In genomic region chr3:50568947-50569749, GRCh38 we compare ENCODE assay signal across 1 cellular context.
TF ChIP-seq lines count a peak whose summit lies in the region.

TSS of gene HEMK1 (plus strand) at chr3:50569522. CDS start at chr3:50571105, 1,583 bp downstream.

TF ChIP-seq in WTC11, 78 proteins besides CTCF, POLR2A, EP300 and RAD21 (continued from another document):
- TF ChIP-seq AFF4 (CRISPR knock-in tag; IDR thresholded peaks at IDR 0.05; ENCODE audit: borderline replicate concordance) = no peak
- TF ChIP-seq PRDM15 (CRISPR knock-in tag; IDR thresholded peaks at IDR 0.05) = no peak
- peak; percentile 56 for TF ChIP-seq FOXK1 (CRISPR knock-in tag; IDR thresholded peaks at IDR 0.05)
- TF ChIP-seq ZNF671 (CRISPR knock-in tag; IDR thresholded peaks at IDR 0.05) = no peak
- peak; percentile 78 for TF ChIP-seq ETV6 (CRISPR knock-in tag; IDR thresholded peaks at IDR 0.05)
- TF ChIP-seq ZNF232 (CRISPR knock-in tag; IDR thresholded peaks at IDR 0.05) = no peak; the same call in 1 of the 2 replicates
- TF ChIP-seq ZNF121 (CRISPR knock-in tag; IDR thresholded peaks at IDR 0.05) = peak; percentile 89
- peak; percentile 42; the same call in 1 of the 2 replicates for TF ChIP-seq USF1 (CRISPR knock-in tag; IDR thresholded peaks at IDR 0.05)
- peak; percentile 89 for TF ChIP-seq SP1 (CRISPR knock-in tag; conservative IDR thresholded peaks at IDR 0.05)
- TF ChIP-seq, protein P1, sequence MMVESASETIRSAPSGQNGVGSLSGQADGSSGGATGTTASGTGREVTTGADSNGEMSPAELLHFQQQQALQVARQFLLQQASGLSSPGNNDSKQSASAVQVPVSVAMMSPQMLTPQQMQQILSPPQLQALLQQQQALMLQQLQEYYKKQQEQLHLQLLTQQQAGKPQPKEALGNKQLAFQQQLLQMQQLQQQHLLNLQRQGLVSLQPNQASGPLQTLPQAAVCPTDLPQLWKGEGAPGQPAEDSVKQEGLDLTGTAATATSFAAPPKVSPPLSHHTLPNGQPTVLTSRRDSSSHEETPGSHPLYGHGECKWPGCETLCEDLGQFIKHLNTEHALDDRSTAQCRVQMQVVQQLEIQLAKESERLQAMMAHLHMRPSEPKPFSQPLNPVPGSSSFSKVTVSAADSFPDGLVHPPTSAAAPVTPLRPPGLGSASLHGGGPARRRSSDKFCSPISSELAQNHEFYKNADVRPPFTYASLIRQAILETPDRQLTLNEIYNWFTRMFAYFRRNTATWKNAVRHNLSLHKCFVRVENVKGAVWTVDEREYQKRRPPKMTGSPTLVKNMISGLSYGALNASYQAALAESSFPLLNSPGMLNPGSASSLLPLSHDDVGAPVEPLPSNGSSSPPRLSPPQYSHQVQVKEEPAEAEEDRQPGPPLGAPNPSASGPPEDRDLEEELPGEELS (CRISPR knock-in tag; IDR thresholded peaks at IDR 0.05) = peak; percentile 31; the same call in 1 of the 2 replicates
- peak; percentile 92 for TF ChIP-seq CREM (CRISPR knock-in tag; IDR thresholded peaks at IDR 0.05)
- 0 out of 2 replicates have a peak, but pooled peaks have one; percentile 40 for TF ChIP-seq TEAD1 (CRISPR knock-in tag; IDR thresholded peaks at IDR 0.05)
- peak; percentile 73 for TF ChIP-seq GABPB1 (CRISPR knock-in tag; IDR thresholded peaks at IDR 0.05)
